22 cellular contexts compared by ENCODE assay signal in genomic region chr14:103033744-103034143, GRCh38. TPM values are rescaled to one million over a fixed set of nuclear protein-coding genes. Genes with fewer than 3 reads are reported as not detected.
DNase-seq lines count a peak whose midpoint lies in the region; ATAC-seq, FAIRE-seq and TF ChIP-seq lines count a peak whose summit lies in the region.
"Had no signal": no experiment of that assay in that cellular context is flagged by ENCODE, and none has a peak within 500 bp of the region (broad histone marks: within the 10 kb centered on the region; RNA-seq: fewer than 3 reads in every experiment).

No MANE protein-coding gene starts in this region.

- no peak for TF ChIP-seq RAD21 in GM12878 (IDR thresholded peaks at IDR 0.05; ENCODE audit: insufficient read depth, low read depth, low read length)

- peak overlapping the region; percentile 71; the same call in 1 of the 2 replicates for H3K4me2 ChIP-seq in GM12878 (ENCODE audit: control insufficient read depth, insufficient read depth)

- SMC1A ChIA-PET in GM12878 (lab: Charles Lee; ENCODE audit: uncharacterized antibody, unreplicated experiment) = no interaction called here

- peaks cover 17% of the 10 kb centered on the region for H3K79me2 ChIP-seq in GM12878 (ENCODE audit: control insufficient read depth, insufficient read depth, low read length)

- no peak overlapping the region; the same call in 1 of the 2 replicates for H3K9ac ChIP-seq in GM12878 (ENCODE audit: control insufficient read depth, insufficient read depth, low read length)

- DNase-seq in AG09309 (ENCODE audit: low read depth) (peak; percentile 31), LoVo (ENCODE audit: low spot score) (peak; percentile 89), GM12878 (ENCODE audit: low read depth, low spot score) (no peak), mucosa of descending colon (peak in 2 of 3 donors; percentile 66 to 75), hepatic stellate cell (ENCODE audit: low spot score) (no peak), NCI-H82 (lab: John Stamatoyannopoulos, UW) (no peak), DMS114 treated with DMSO at 0.1 percent for 48 hours (lab: John Stamatoyannopoulos, UW; ENCODE audit: unreplicated experiment) (no peak)
- DNase-seq: activated CD4-positive, alpha-beta T cell treated with anti-CD3 and anti-CD28 coated beads for 36 hours; CD4-positive, alpha-beta memory T cell; DMS79; esophagus squamous epithelium; glutamatergic neuron; NCI-H1048; NCI-H2081 treated with DMSO at 0.1 percent for 48 hours; NCI-H510A treated with DMSO at 0.1 percent for 48 hours had no signal

- WGBS in GM12878 (ENCODE audit: insufficient coverage, insufficient replicate concordance, low lambda C conversion rate, missing lambda C conversion rate) = 39% methylated on average over 7 of the region's 7 CpGs

- TF ChIP-seq CTCF in AG09309 (IDR thresholded peaks at IDR 0.05; ENCODE audit: control insufficient read depth, insufficient read depth, low read depth, low read length, missing control alignments) = no peak
- no peak for TF ChIP-seq CTCF in GM12878 (IDR thresholded peaks at IDR 0.05 in 2 of 3, conservative IDR thresholded peaks at IDR 0.05 in 1 of 3; ENCODE audit: control insufficient read depth in 2 of 3, extremely low read depth in 1 of 3, insufficient read depth in 1 of 3, low read depth in 3 of 3, low read length in 3 of 3)
- no peak for TF ChIP-seq CTCF in mucosa of descending colon (IDR thresholded peaks at IDR 0.05)

- no peaks in the 10 kb centered on the region for H4K20me1 ChIP-seq in GM12878 (ENCODE audit: control insufficient read depth, insufficient read depth)

- H3K4me1 ChIP-seq in GM12878 (ENCODE audit: control insufficient read depth, insufficient read depth, low read length) = peaks cover 3% of the 10 kb centered on the region; the same call in 1 of the 2 replicates
- peaks cover 44% of the 10 kb centered on the region for H3K4me1 ChIP-seq in mucosa of descending colon (ENCODE audit: low read depth)
- H3K4me1 ChIP-seq: breast epithelium, SJSA1 had no signal

- BruUV-seq in GM12878 (replicated peaks; lab: Mats Ljungman, UMichigan) = TSS peak; percentile 45

- FAIRE-seq in GM12878 (lab: Jason Lieb, UNC) = no peak

- H3K36me3 ChIP-seq in GM12878 (ENCODE audit: control insufficient read depth in 2 of 2, insufficient read depth in 2 of 2, low read length in 1 of 2) (no peaks in the 10 kb centered on the region; a peak in 1 of 4 replicates), mucosa of descending colon (ENCODE audit: low read depth) (no peaks in the 10 kb centered on the region)
- H3K36me3 ChIP-seq: breast epithelium, esophagus squamous epithelium, SJSA1 had no signal

- H2AFZ ChIP-seq in GM12878 (ENCODE audit: control insufficient read depth, low read depth, low read length) = peak overlapping the region; percentile 51; the same call in 1 of the 2 replicates

- no peak for TF ChIP-seq EP300 in GM12878 (IDR thresholded peaks at IDR 0.05; ENCODE audit: borderline replicate concordance in 1 of 2, control insufficient read depth in 1 of 2, low read depth in 2 of 2, low read length in 2 of 2)

- POLR2A ChIA-PET in GM12878 (lab: Charles Lee) = no interaction called here

- TF ChIP-seq POLR2A in GM12878 (IDR thresholded peaks at IDR 0.05; ENCODE audit: low read depth, low read length) = no peak

- in situ Hi-C loops in GM12878 (cut with MboI) = no loop called here

- ATAC-seq in GM12878 (no peak), mucosa of descending colon (peak; percentile 91), HG02798 (IDR thresholded peaks at IDR 0.05; ENCODE audit: poor library complexity, unreplicated experiment) (no peak)
- ATAC-seq: activated CD4-positive, alpha-beta T cell treated with anti-CD3 and anti-CD28 coated beads for 36 hours; stimulated activated memory B cell treated with anti-CD40 and anti-IgM and Interleukin-4, amounts not matched to agents 10 μg/mL and 1 μg/mL and 100 μg/mL, for 72 hours had no signal

- H3K27ac ChIP-seq in GM12878 (ENCODE audit: control insufficient read depth, insufficient read depth) = no peak overlapping the region; the same call in 1 of the 2 replicates
- H3K27ac ChIP-seq: breast epithelium, esophagus squamous epithelium, SJSA1 had no signal

- CTCF ChIA-PET in GM12878 (lab: Yijun Ruan, JAX) = interaction anchor here (0.5 to 1.3 kb wide), 2 partner anchors 15 to 22 kb away, joined by 3 read pairs; no protein-coding TSS in a partner anchor

- H3K9me3 ChIP-seq in GM12878 (replicated peaks; ENCODE audit: control insufficient read depth, insufficient read depth, low read length) (no peaks in the 10 kb centered on the region; the same call in 2 of the 3 replicates), mucosa of descending colon (no peaks in the 10 kb centered on the region)
- H3K9me3 ChIP-seq: breast epithelium, esophagus squamous epithelium, SJSA1 had no signal

- no peaks in the 10 kb centered on the region for H3K27me3 ChIP-seq in GM12878 (replicated peaks in 1 of 2; ENCODE audit: control insufficient read depth in 2 of 2, insufficient read depth in 2 of 2, low read length in 1 of 2)
- H3K27me3 ChIP-seq: breast epithelium, esophagus squamous epithelium, SJSA1 had no signal

- RAD21 ChIA-PET in GM12878 (lab: Charles Lee; ENCODE audit: unreplicated experiment) = no interaction called here

- H3K4me3 ChIP-seq in AG09309 (ENCODE audit: control insufficient read depth, low read depth, low read length) (no peak overlapping the region), GM12878 (no peak overlapping the region), mucosa of descending colon (no peak overlapping the region)
- H3K4me3 ChIP-seq: breast epithelium, esophagus squamous epithelium, SJSA1 had no signal

- intact Hi-C loops in GM12878 (cut with micrococcal nuclease; ENCODE audit: unreplicated experiment) = no loop called here
- intact Hi-C loops in mucosa of descending colon (cut with DNase I, micrococcal nuclease) = no loop called here

TF ChIP-seq in GM12878, 131 proteins besides CTCF, POLR2A, EP300 and RAD21 (continues in another document):
- TF ChIP-seq MYB (IDR thresholded peaks at IDR 0.05; ENCODE audit: borderline replicate concordance, low read depth, low read length) (no peak), SUPT20H (IDR thresholded peaks at IDR 0.05; ENCODE audit: borderline replicate concordance, control insufficient read depth, low read depth, low read length) (no peak), RUNX3 (IDR thresholded peaks at IDR 0.05; ENCODE audit: low read length) (peak; percentile 26; the same call in 1 of the 2 replicates), PAX8 (IDR thresholded peaks at IDR 0.05) (no peak)

RNA-seq across cellular contexts. Expression of gene CDC42BPB, which starts 23.6 kb away (rescaled TPM):
- 103 and 127 TPM in 2 replicates for total RNA-seq in GM12878 (2013; cell fraction: nucleolus; rRNA removed)
- total RNA-seq in GM12878 (2014; rRNA removed) (15.3 and 19.9 TPM in 2 replicates), GM12878 (2014; rRNA removed; fragmentation: Illumina TruSeq; extraction: Trizol) (10.0 and 10.7 TPM in 2 replicates), GM12878 (2021) (20.3 and 22.0 TPM in 2 replicates), mucosa of descending colon (100 to 1,000 TPM in 1 of 3 donors, 10 to 100 TPM in 2; 77.6 to 106 (median 84.4) TPM)
- polyA plus RNA-seq in GM12878 (2011; ENCODE audit: low read depth) = 9.3 TPM
- polyA plus RNA-seq in GM12878 (2011; rRNA removed) (17.4 and 22.1 TPM in 2 replicates), GM12878 (2014; fragmentation: Illumina TruSeq; extraction: Trizol) (8.4 and 15.9 TPM in 2 replicates), GM12878 (2014; fragmentation: Nextera tagmentation; extraction: Ambion mirVana) (under 1 TPM; 0.42 to 0.46 TPM), GM12878 (2014; rRNA removed) (18.3 and 23.6 TPM in 2 replicates), GM12878 (2016; fragmentation: Nextera tagmentation; extraction: Ambion mirVana) (1 to 10 TPM in 1 of 2 experiments, under 1 TPM in 1; 0.82 to 1.7 TPM)
- polyA plus RNA-seq in GM12878 (2011; cell fraction: cytosol; rRNA removed) = 23.8 and 26.2 TPM in 2 replicates
- polyA plus RNA-seq in GM12878 (2011; cell fraction: nucleus; rRNA removed) = 61.2 and 90.5 TPM in 2 replicates
- polyA plus RNA-seq in GM12878 (2012) = 12.2 and 14.2 TPM in 2 replicates
- 44.8 and 46.7 TPM in 2 replicates for polyA minus RNA-seq in GM12878 (2011; rRNA and poly(A)+ RNA removed)
- 14.2 and 15.8 TPM in 2 replicates for polyA minus RNA-seq in GM12878 (2011; cell fraction: cytosol; rRNA and poly(A)+ RNA removed)
- 20.3 and 38.5 TPM in 2 replicates for polyA minus RNA-seq in GM12878 (2011; cell fraction: nucleus; rRNA and poly(A)+ RNA removed)

RNA-seq across cellular contexts. Expression of gene LBHD2, which starts 50.3 kb away (rescaled TPM):
- not detected in 2 replicates for total RNA-seq in GM12878 (2013; cell fraction: nucleolus; rRNA removed)
- total RNA-seq in GM12878 (2014; rRNA removed) = not detected in 2 replicates
- not detected in 2 replicates for total RNA-seq in GM12878 (2014; rRNA removed; fragmentation: Illumina TruSeq; extraction: Trizol)
- not detected in 2 replicates for total RNA-seq in GM12878 (2021)
- polyA plus RNA-seq in GM12878 (2011; ENCODE audit: low read depth) = not detected
- not detected in 2 replicates for polyA plus RNA-seq in GM12878 (2011; rRNA removed)
- polyA plus RNA-seq in GM12878 (2011; cell fraction: cytosol; rRNA removed) = not detected in 2 replicates
- not detected in 2 replicates for polyA plus RNA-seq in GM12878 (2011; cell fraction: nucleus; rRNA removed)
- not detected in 2 replicates for polyA plus RNA-seq in GM12878 (2012)
- polyA plus RNA-seq in GM12878 (2014; fragmentation: Illumina TruSeq; extraction: Trizol) = not detected in 2 replicates
- polyA plus RNA-seq in GM12878 (2014; fragmentation: Nextera tagmentation; extraction: Ambion mirVana) = not detected
- not detected in 2 replicates for polyA plus RNA-seq in GM12878 (2014; rRNA removed)
- polyA plus RNA-seq in GM12878 (2016; fragmentation: Nextera tagmentation; extraction: Ambion mirVana) = not detected
- not detected in 2 replicates for polyA minus RNA-seq in GM12878 (2011; rRNA and poly(A)+ RNA removed)
- polyA minus RNA-seq in GM12878 (2011; cell fraction: cytosol; rRNA and poly(A)+ RNA removed) = not detected in 2 replicates
- not detected in 2 replicates for polyA minus RNA-seq in GM12878 (2011; cell fraction: nucleus; rRNA and poly(A)+ RNA removed)
- total RNA-seq in mucosa of descending colon = not detected
- total RNA-seq: activated CD4-positive, alpha-beta T cell treated with anti-CD3 and anti-CD28 coated beads for 36 hours; breast epithelium; CD4-positive, alpha-beta memory T cell; H4; renal cortical epithelial cell had no signal
- polyA plus RNA-seq: CD4-positive, alpha-beta memory T cell; neural cell had no signal

Comparison
In these comparisons a context has a peak if more than half of its experiments do, and no peak if none do; other contexts are left out.
1. DNase-seq: peak in AG09309 (single experiment), LoVo (single experiment) and mucosa of descending colon (2 of 3); none in GM12878 (single experiment), hepatic stellate cell (single experiment), NCI-H82 (single experiment) and DMS114 treated with DMSO at 0.1 percent for 48 hours (single experiment).